32 cellular contexts compared by ENCODE assay signal in genomic region chr2:71861186-71862160, GRCh38.
"Had no signal": no experiment of that assay in that cellular context is flagged by ENCODE, and none has a peak within 500 bp of the region (broad histone marks: within the 10 kb centered on the region; RNA-seq: fewer than 3 reads in every experiment).

No MANE protein-coding gene starts in this region.

- H3K36me3 Mint-ChIP-seq: mesothelial cell of epicardium, naive B cell, WTC11 had no signal

- H3K4me1 Mint-ChIP-seq: activated CD4-positive, alpha-beta memory T cell treated with anti-CD3 and anti-CD28 coated beads, Interleukin-2, amount 10 ng/mL, durations not matched to agents 7 days and 5 days; activated CD4-positive, alpha-beta T cell treated with anti-CD3 and anti-CD28 coated beads, Interleukin-2, amount 10 ng/mL, durations not matched to agents 7 days and 5 days; activated naive CD8-positive, alpha-beta T cell treated with anti-CD3 and anti-CD28 coated beads, Interleukin-2, amount 50 U/mL, for 24 hours; activated T-helper 17 cell treated with anti-CD3 and anti-CD28 coated beads, Interleukin-2, amount 50 U/mL, for 72 hours; central memory CD8-positive, alpha-beta T cell; naive B cell; neural crest cell had no signal

- H3K27ac Mint-ChIP-seq: activated CD4-positive, alpha-beta memory T cell treated with anti-CD3 and anti-CD28 coated beads, Interleukin-2, amount 10 ng/mL, durations not matched to agents 7 days and 5 days; activated CD4-positive, alpha-beta T cell treated with anti-CD3 and anti-CD28 coated beads, Interleukin-2, amount 10 ng/mL, durations not matched to agents 7 days and 5 days; activated naive CD8-positive, alpha-beta T cell treated with anti-CD3 and anti-CD28 coated beads, Interleukin-2, amount 50 U/mL, for 24 hours; activated T-helper 17 cell treated with anti-CD3 and anti-CD28 coated beads, Interleukin-2, amount 50 U/mL, for 72 hours; mesothelial cell of epicardium; T-helper 1 cell treated with Interleukin-12 subunit alpha and Interleukin-12 subunit beta and Interleukin-4 antibody, amounts not matched to agents 30 μg/mL and 1 μg/mL, for 36 hours; WTC11 had no signal

- H3K9me3 Mint-ChIP-seq: activated CD4-positive, alpha-beta memory T cell treated with anti-CD3 and anti-CD28 coated beads, Interleukin-2, amount 10 ng/mL, durations not matched to agents 7 days and 5 days; activated CD4-positive, alpha-beta T cell treated with anti-CD3 and anti-CD28 coated beads, Interleukin-2, amount 10 ng/mL, durations not matched to agents 7 days and 5 days; activated naive CD8-positive, alpha-beta T cell treated with anti-CD3 and anti-CD28 coated beads, Interleukin-2, amount 50 U/mL, for 24 hours; central memory CD8-positive, alpha-beta T cell; mesothelial cell of epicardium; T-helper 1 cell treated with Interleukin-12 subunit alpha and Interleukin-12 subunit beta and Interleukin-4 antibody, amounts not matched to agents 30 μg/mL and 1 μg/mL, for 36 hours had no signal

- H3K27me3 Mint-ChIP-seq: activated CD4-positive, alpha-beta memory T cell treated with anti-CD3 and anti-CD28 coated beads, Interleukin-2, amount 10 ng/mL, durations not matched to agents 7 days and 5 days; activated T-helper 17 cell treated with anti-CD3 and anti-CD28 coated beads, Interleukin-2, amount 50 U/mL, for 72 hours had no signal

- DNase-seq: activated CD4-positive, alpha-beta memory T cell treated with anti-CD3 and anti-CD28 coated beads, Interleukin-2, amount 10 ng/mL, durations not matched to agents 7 days and 5 days; activated CD4-positive, alpha-beta T cell treated with anti-CD3 and anti-CD28 coated beads for 1 hour; activated CD4-positive, alpha-beta T cell treated with anti-CD3 and anti-CD28 coated beads, Interleukin-2, amount 10 ng/mL, durations not matched to agents 7 days and 5 days; activated CD8-positive, alpha-beta memory T cell treated with anti-CD3 and anti-CD28 coated beads, Interleukin-2, amount 50 U/mL, for 48 hours; activated gamma-delta T cell treated with Interleukin-2 at 50 U/mL for 16 hours; activated naive CD4-positive, alpha-beta T cell treated with anti-CD3 and anti-CD28 coated beads, Interleukin-2, amount 50 U/mL, for 16 hours; activated naive CD8-positive, alpha-beta T cell treated with anti-CD3 and anti-CD28 coated beads, Interleukin-2, amount 50 U/mL, for 24 hours; activated T-cell treated with anti-CD3 and anti-CD28 coated beads, Interleukin-2, amount 50 U/mL, for 4 hours; amygdala; colonic mucosa; effector memory CD4-positive, alpha-beta T cell; erythroblast; foreskin fibroblast; hippocampal formation; kidney; mammary epithelial cell; naive B cell; nucleus accumbens; pancreas; psoas muscle; stimulated activated CD4-positive, alpha-beta T cell treated with anti-CD3 and anti-CD28 coated beads, Interleukin-15, amount 100 ng/mL, for 24 hours; stimulated activated CD4-positive, alpha-beta T cell treated with anti-CD3 and anti-CD28 coated beads, Interleukin-2, amount 100 ng/mL, for 24 hours; stimulated activated naive CD4-positive, alpha-beta T cell; trophoblast cell; uterus had no signal

- ATAC-seq: activated naive CD8-positive, alpha-beta T cell treated with anti-CD3 and anti-CD28 coated beads, Interleukin-2, amount 50 U/mL, for 24 hours; activated T-cell treated with anti-CD3 and anti-CD28 coated beads, Interleukin-2, amount 50 U/mL, for 4 hours; activated T-helper 17 cell treated with anti-CD3 and anti-CD28 coated beads, Interleukin-2, amount 50 U/mL, for 72 hours; left colon; pancreas; psoas muscle; WTC11 had no signal

- H3K4me3 Mint-ChIP-seq: activated CD4-positive, alpha-beta memory T cell treated with anti-CD3 and anti-CD28 coated beads, Interleukin-2, amount 10 ng/mL, durations not matched to agents 7 days and 5 days; activated CD4-positive, alpha-beta T cell treated with anti-CD3 and anti-CD28 coated beads, Interleukin-2, amount 10 ng/mL, durations not matched to agents 7 days and 5 days; activated naive CD8-positive, alpha-beta T cell treated with anti-CD3 and anti-CD28 coated beads, Interleukin-2, amount 50 U/mL, for 24 hours; activated T-cell treated with anti-CD3 and anti-CD28 coated beads, Interleukin-2, amount 50 U/mL, for 4 hours; activated T-helper 17 cell treated with anti-CD3 and anti-CD28 coated beads, Interleukin-2, amount 50 U/mL, for 72 hours; central memory CD8-positive, alpha-beta T cell; mesothelial cell of epicardium; naive B cell; neural crest cell; T-helper 1 cell treated with Interleukin-12 subunit alpha and Interleukin-12 subunit beta and Interleukin-4 antibody, amounts not matched to agents 30 μg/mL and 1 μg/mL, for 36 hours; WTC11 had no signal
